Comparison of ENCODE assay signal across 12 cellular contexts in the genomic region with DNA sequence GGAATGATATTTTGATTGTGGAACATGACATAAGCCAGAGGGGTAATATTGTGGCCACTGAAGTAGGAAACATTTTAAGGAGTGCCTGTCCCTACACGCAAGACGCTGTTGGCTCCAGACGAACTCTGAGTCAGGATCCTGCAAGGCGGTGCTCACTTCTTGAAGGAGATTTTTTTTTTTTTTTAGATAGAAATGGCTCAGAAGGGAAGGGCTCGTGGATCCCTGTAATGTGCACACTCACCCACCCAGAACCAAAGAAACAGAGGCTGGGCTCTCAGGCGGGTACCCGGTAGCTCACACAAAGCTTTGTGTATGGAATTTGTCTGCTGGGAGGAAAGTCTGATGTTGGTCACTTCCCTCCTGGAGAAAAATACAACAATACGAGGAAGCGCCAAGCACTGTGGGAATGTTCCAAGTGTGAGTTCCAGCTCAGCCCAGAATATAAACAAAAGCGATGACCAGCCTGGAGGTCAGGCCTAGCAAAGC. TPM values are rescaled to one million over a fixed set of nuclear protein-coding genes. Genes with fewer than 3 reads are reported as not detected.
DNase-seq lines count a peak whose midpoint lies in the region; ATAC-seq and TF ChIP-seq lines count a peak whose summit lies in the region.
"Had no signal": no experiment of that assay in that cellular context is flagged by ENCODE, and none has a peak within 500 bp of the region (broad histone marks: within the 10 kb centered on the region; RNA-seq: fewer than 3 reads in every experiment).

No MANE protein-coding gene starts in this region.

- H3K9me3 ChIP-seq in ascending aorta, result no peaks in the 10 kb centered on the region

- H3K36me3 ChIP-seq in ascending aorta, result no peaks in the 10 kb centered on the region

- intact Hi-C loops in ascending aorta (cut with DNase I), result loop anchor here (1.0 to 2.0 kb wide), 3 partner anchors 19 to 105 kb away; no protein-coding TSS in a partner anchor
- intact Hi-C loops in posterior vena cava (cut with DNase I), result no loop called here

- DNase-seq in AG20443 (ENCODE audit: low spot score), result peak; percentile 93
- DNase-seq in ascending aorta (ENCODE audit: low spot score in 2 of 2), result peak; percentile 70 to 92
- peak; percentile 98 for DNase-seq in glomerular endothelial cell (ENCODE audit: extremely low read depth, low read depth, low spot score)
- DNase-seq in posterior vena cava (ENCODE audit: low spot score), result peak; percentile 90
- no peak for DNase-seq in NCI-H510A (lab: John Stamatoyannopoulos, UW)
- DNase-seq: activated CD4-positive, alpha-beta memory T cell treated with anti-CD3 and anti-CD28 coated beads for 36 hours; CD8-positive, alpha-beta T cell; hippocampal formation; NCI-H524 had no signal

- H3K27me3 ChIP-seq in ascending aorta, result no peaks in the 10 kb centered on the region

- TF ChIP-seq CTCF in ascending aorta (IDR thresholded peaks at IDR 0.05), result no peak

- peak overlapping the region; percentile 80 to 89 for H3K27ac ChIP-seq in ascending aorta

- ATAC-seq in GM18873 (IDR thresholded peaks at IDR 0.05; ENCODE audit: low FRiP score, unreplicated experiment), result no peak
- no peak for ATAC-seq in HG02642 (IDR thresholded peaks at IDR 0.05; ENCODE audit: poor library complexity, unreplicated experiment)
- no peak for ATAC-seq in HG03354 (IDR thresholded peaks at IDR 0.05; ENCODE audit: poor library complexity, severe bottlenecking, unreplicated experiment)
- ATAC-seq: CD8-positive, alpha-beta T cell had no signal

- peak overlapping the region in 1 of 2 donors; percentile 49 for H3K4me3 ChIP-seq in ascending aorta

- H3K4me1 ChIP-seq in ascending aorta, result peaks cover 0 to 46% of the 10 kb centered on the region in 2 donors

RNA-seq across cellular contexts. Expression of a gene that starts 25.7 kb away (rescaled TPM):
- 95.5 TPM for total RNA-seq in ascending aorta
- 87.3 and 102 TPM in 2 replicates for total RNA-seq in glomerular endothelial cell
- total RNA-seq in posterior vena cava, result 10 to 100 TPM; 74.5 to 90.8 TPM
